1 cellular context compared by ENCODE assay signal in genomic region chr14:23153891-23154796, GRCh38.
TF ChIP-seq lines count a peak whose summit lies in the region.

No MANE protein-coding gene starts in this region.

TF ChIP-seq in H1, 55 proteins besides CTCF, POLR2A, EP300 and RAD21:
- TF ChIP-seq E2F6 (IDR thresholded peaks at IDR 0.05), result peak; percentile 87
- TF ChIP-seq MAFK (IDR thresholded peaks at IDR 0.05; ENCODE audit: low read depth, low read length), result no peak
- TF ChIP-seq, protein P1, sequence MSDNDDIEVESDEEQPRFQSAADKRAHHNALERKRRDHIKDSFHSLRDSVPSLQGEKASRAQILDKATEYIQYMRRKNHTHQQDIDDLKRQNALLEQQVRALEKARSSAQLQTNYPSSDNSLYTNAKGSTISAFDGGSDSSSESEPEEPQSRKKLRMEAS (IDR thresholded peaks at IDR 0.05), result peak; percentile 89
TF ChIP-seq in H1: peak in this region for 2.
